In the genomic region with DNA sequence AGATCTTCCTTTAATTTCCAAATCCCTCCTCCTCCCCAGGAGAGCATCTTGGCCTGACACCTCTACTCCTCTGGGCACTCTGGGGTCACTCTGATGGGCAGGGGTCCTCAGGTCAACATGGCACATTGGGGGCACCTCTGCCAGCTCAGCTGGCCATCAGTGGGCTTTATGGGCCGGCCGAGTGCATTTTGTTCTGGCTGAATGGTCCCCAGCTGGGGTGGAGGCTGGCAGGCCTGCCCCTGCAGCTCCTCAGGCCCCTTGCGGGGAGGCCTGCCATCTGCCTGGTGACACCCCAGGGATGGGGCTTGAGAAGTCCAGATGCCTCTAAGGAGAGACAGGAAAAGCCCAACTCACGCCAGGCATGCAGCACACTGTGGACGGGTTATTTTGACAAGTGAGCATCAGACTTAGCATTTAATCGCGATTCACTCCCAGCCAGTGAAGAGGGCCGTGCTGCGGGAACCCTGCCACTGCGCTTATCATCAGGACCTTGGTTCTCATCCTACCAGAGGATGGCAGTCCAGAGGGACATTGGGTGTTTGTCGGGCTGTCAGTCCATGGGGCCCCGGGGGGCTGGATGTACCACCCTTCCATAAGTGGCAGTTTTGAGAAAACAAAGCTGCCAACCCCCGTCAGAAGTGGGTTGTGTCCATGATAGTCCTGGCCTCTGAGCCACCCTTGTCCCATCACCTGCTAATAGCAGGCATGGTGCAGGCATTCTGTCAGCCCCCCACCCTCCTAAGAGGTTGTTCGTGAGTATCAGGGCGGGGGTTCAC, we compare ENCODE assay signal across 12 cellular contexts. TPM values are rescaled to one million over a fixed set of nuclear protein-coding genes. Genes with fewer than 3 reads are reported as not detected.
DNase-seq lines count a peak whose midpoint lies in the region; ATAC-seq and TF ChIP-seq lines count a peak whose summit lies in the region.
"Had no signal": no experiment of that assay in that cellular context is flagged by ENCODE, and none has a peak within 500 bp of the region (broad histone marks: within the 10 kb centered on the region; RNA-seq: fewer than 3 reads in every experiment).

No MANE protein-coding gene starts in this region.

- no peaks in the 10 kb centered on the region for H3K36me3 ChIP-seq in right atrium auricular region
- no peaks in the 10 kb centered on the region for H3K36me3 ChIP-seq in RWPE2 (ENCODE audit: low read depth)
- no peaks in the 10 kb centered on the region for H3K36me3 ChIP-seq in aorta (ENCODE audit: control insufficient read depth in 1 of 2, insufficient read depth in 2 of 2, low read length in 1 of 2)

- intact Hi-C loops in Right ventricle myocardium inferior (cut with DNase I) = no loop called here
- intact Hi-C loops in aorta (cut with DNase I) = no loop called here

- TF ChIP-seq CTCF in right atrium auricular region (IDR thresholded peaks at IDR 0.05) (no peak), RWPE2 (IDR thresholded peaks at IDR 0.05; ENCODE audit: poor library complexity, severe bottlenecking) (no peak)

- H3K4me3 ChIP-seq in right atrium auricular region (no peak overlapping the region), RWPE2 (ENCODE audit: severe bottlenecking) (no peak overlapping the region), aorta (ENCODE audit: low read length in 2 of 2) (no peak overlapping the region)

- H3K27me3 ChIP-seq in right atrium auricular region = no peaks in the 10 kb centered on the region
- H3K27me3 ChIP-seq in RWPE2 (ENCODE audit: insufficient read depth, poor library complexity, severe bottlenecking) = no peaks in the 10 kb centered on the region
- no peaks in the 10 kb centered on the region for H3K27me3 ChIP-seq in aorta (ENCODE audit: control insufficient read depth in 1 of 2, insufficient read depth in 2 of 2, low read length in 1 of 2)

- H3K27ac ChIP-seq in right atrium auricular region (peak overlapping the region in 1 of 2 donors; percentile 59), RWPE2 (ENCODE audit: poor library complexity, severe bottlenecking) (peak overlapping the region; percentile 46), aorta (ENCODE audit: low read depth in 1 of 2, low read length in 2 of 2) (no peak overlapping the region)

- H3K9me3 ChIP-seq in right atrium auricular region (no peaks in the 10 kb centered on the region), RWPE2 (ENCODE audit: severe bottlenecking) (no peaks in the 10 kb centered on the region), aorta (ENCODE audit: control insufficient read depth, low read length) (no peaks in the 10 kb centered on the region)

- H3K4me1 ChIP-seq in right atrium auricular region (peaks cover 0 to 54% of the 10 kb centered on the region in 2 donors), RWPE2 (ENCODE audit: insufficient read depth, poor library complexity, severe bottlenecking) (peaks cover 26% of the 10 kb centered on the region), aorta (ENCODE audit: control insufficient read depth in 1 of 2, insufficient read depth in 2 of 2, low read length in 2 of 2) (no peaks in the 10 kb centered on the region)

- no peak for ATAC-seq in Right ventricle myocardium inferior
- ATAC-seq in RWPE2 (ENCODE audit: low read depth) = no peak
- no peak for ATAC-seq in left lobe of liver
- ATAC-seq in aorta (ENCODE audit: low FRiP score) = no peak
- ATAC-seq: activated naive CD4-positive, alpha-beta T cell treated with anti-CD3 and anti-CD28 coated beads, Interleukin-2, amount 50 U/mL, for 72 hours; SK-N-SH treated with all-trans-retinoic acid at 6 μM for 48 hours had no signal

- DNase-seq in right atrium auricular region (ENCODE audit: low spot score) = peak; percentile 56
- no peak for DNase-seq in Right ventricle myocardium inferior (ENCODE audit: missing footprints)
- DNase-seq in RWPE2 (ENCODE audit: low spot score) = no peak
- DNase-seq in left lobe of liver (ENCODE audit: low spot score) = peak; percentile 37
- peak; percentile 35 to 54 for DNase-seq in aorta
- DNase-seq in Kasumi-1 (lab: John Stamatoyannopoulos, UW) = no peak
- DNase-seq in NOMO-1 treated with dmso at 0.1 percent for 144 hours (lab: John Stamatoyannopoulos, UW; ENCODE audit: unreplicated experiment) = no peak
- DNase-seq in DMS53 treated with DMSO at 0.1 percent for 48 hours (lab: John Stamatoyannopoulos, UW; ENCODE audit: unreplicated experiment) = no peak
- DNase-seq: NCI-H510A, PC-3 had no signal

- 76 to 82% methylated on average over 15 of the region's 15 CpGs for WGBS in aorta, 2 donors

RNA-seq across cellular contexts. Expression of gene PHF2, which starts 21.7 kb away (rescaled TPM):
- total RNA-seq in right atrium auricular region (10 to 100 TPM; 24.7 to 29.3 TPM), Right ventricle myocardium inferior (28.7 TPM), left lobe of liver (7.3 TPM), aorta (10 to 100 TPM; 29.2 to 32.4 TPM)
- polyA plus RNA-seq in aorta = 10 to 100 TPM; 10.3 to 26.7 TPM

Comparison
In these comparisons a context has a peak if more than half of its experiments do, and no peak if none do; other contexts are left out.
1. DNase-seq: peak in right atrium auricular region (single experiment), left lobe of liver (single experiment) and aorta (2 of 2); none in Right ventricle myocardium inferior (single experiment), RWPE2 (single experiment), Kasumi-1 (0 of 2), NOMO-1 treated with dmso at 0.1 percent for 144 hours (single experiment) and DMS53 treated with DMSO at 0.1 percent for 48 hours (single experiment).